8 cellular contexts compared by ENCODE assay signal in genomic region chr5:108681079-108681921, GRCh38.
DNase-seq lines count a peak whose midpoint lies in the region; ATAC-seq, FAIRE-seq and TF ChIP-seq lines count a peak whose summit lies in the region.

No MANE protein-coding gene starts in this region.

- no peak overlapping the region for H4K91ac ChIP-seq in neuronal stem cell (ENCODE audit: low read depth, low read length, poor library complexity)

- no peak overlapping the region for H3K27ac ChIP-seq in neuronal stem cell (replicated peaks; ENCODE audit: low read length)

- ATAC-seq in HG02571 (IDR thresholded peaks at IDR 0.05; ENCODE audit: unreplicated experiment): peak; percentile 92

- H2BK5ac ChIP-seq in neuronal stem cell (ENCODE audit: low read length): no peak overlapping the region

- no peaks in the 10 kb centered on the region for H3K9me3 ChIP-seq in MG63
- H3K9me3 ChIP-seq in neuronal stem cell (replicated peaks in 1 of 2; ENCODE audit: control insufficient read depth in 2 of 2, insufficient read depth in 1 of 2, low read depth in 1 of 2, low read length in 2 of 2): no peaks in the 10 kb centered on the region

- H2AFZ ChIP-seq in neuronal stem cell (ENCODE audit: low read length): peak overlapping the region; percentile 68

- no peaks in the 10 kb centered on the region for H3K36me3 ChIP-seq in MG63
- H3K36me3 ChIP-seq in neuronal stem cell (replicated peaks in 1 of 2; ENCODE audit: control insufficient read depth in 2 of 2, insufficient read depth in 2 of 2, low read length in 2 of 2): no peaks in the 10 kb centered on the region

- no peak overlapping the region for H4K8ac ChIP-seq in neuronal stem cell (ENCODE audit: low read depth, low read length)

- no peak overlapping the region for H3K4me2 ChIP-seq in neuronal stem cell (ENCODE audit: insufficient read depth, low read length, poor library complexity, severe bottlenecking)

- no peak overlapping the region for H3K14ac ChIP-seq in neuronal stem cell (ENCODE audit: low read length)

- WGBS in neuronal stem cell (ENCODE audit: extremely low coverage in 2 of 2, insufficient read length in 2 of 2, insufficient replicate concordance in 1 of 2), 2 donors: no CpG with 5 or more reads among the region's 5 CpGs

- peaks cover 2% of the 10 kb centered on the region; the same call in 1 of the 2 replicates for H3K27me3 ChIP-seq in MG63
- H3K27me3 ChIP-seq in neuronal stem cell (ENCODE audit: control insufficient read depth in 3 of 3, insufficient read depth in 3 of 3, low read depth in 1 of 3, low read length in 3 of 3): no peaks in the 10 kb centered on the region

- FAIRE-seq in TTC549 (lab: Jason Lieb, UNC): peak; percentile 86

- peak; percentile 69 for TF ChIP-seq CTCF in GM12874 (IDR thresholded peaks at IDR 0.05; ENCODE audit: insufficient read depth, low read depth, low read length)
- peak; percentile 80 for TF ChIP-seq CTCF in foreskin fibroblast (IDR thresholded peaks at IDR 0.05; ENCODE audit: low read depth, low read length)

- H3K18ac ChIP-seq in neuronal stem cell (ENCODE audit: low read length): no peak overlapping the region

- no peak overlapping the region for H2AK5ac ChIP-seq in neuronal stem cell (ENCODE audit: low read depth, low read length)

- DNase-seq in AG20443 (ENCODE audit: low spot score) (peak; percentile 72), MG63 (peak; percentile 12), foreskin fibroblast (peak; percentile 48 to 83), neuronal stem cell (ENCODE audit: low spot score) (peak; percentile 35), posterior cingulate gyrus (no peak)

- H2BK15ac ChIP-seq in neuronal stem cell (ENCODE audit: low read length): no peak overlapping the region

- no peak overlapping the region for H2BK120ac ChIP-seq in neuronal stem cell (ENCODE audit: low read depth, low read length)

- no peaks in the 10 kb centered on the region for H3K79me1 ChIP-seq in neuronal stem cell (ENCODE audit: low read depth, low read length)

- H3K4me1 ChIP-seq in neuronal stem cell (ENCODE audit: control insufficient read depth in 2 of 2, insufficient read depth in 1 of 2, low read depth in 1 of 2, low read length in 2 of 2): peaks cover 0 to 9% of the 10 kb centered on the region in 2 donors

- no peak overlapping the region for H3K23ac ChIP-seq in neuronal stem cell (ENCODE audit: low read depth, low read length, poor library complexity)

- no peak overlapping the region for H2BK12ac ChIP-seq in neuronal stem cell (ENCODE audit: low read length)

- no peak overlapping the region for H3K9ac ChIP-seq in neuronal stem cell (ENCODE audit: low read depth, low read length, poor library complexity)

- H3K4me3 ChIP-seq in MG63 (no peak overlapping the region), foreskin fibroblast (ENCODE audit: low read depth in 1 of 2, low read length in 2 of 2) (no peak overlapping the region), neuronal stem cell (ENCODE audit: low read length in 2 of 2) (no peak overlapping the region)

- intact Hi-C loops in posterior cingulate gyrus (cut with DNase I): loop anchor here (10.0 kb wide), 2 partner anchors 64 to 154 kb away; partner anchors contain the start of gene FER

- no peak overlapping the region for H3K4ac ChIP-seq in neuronal stem cell (ENCODE audit: low read length)

Comparison
In these comparisons a context has a peak if more than half of its experiments do, and no peak if none do; other contexts are left out.
1. DNase-seq: peak in AG20443 (single experiment), MG63 (single experiment), foreskin fibroblast (2 of 2) and neuronal stem cell (single experiment); none in posterior cingulate gyrus (0 of 10).